In genomic region chr1:221431968-221432367, GRCh38 we compare ENCODE assay signal across 16 cellular contexts.
DNase-seq lines count a peak whose midpoint lies in the region; ATAC-seq and TF ChIP-seq lines count a peak whose summit lies in the region.
"Had no signal": no experiment of that assay in that cellular context is flagged by ENCODE, and none has a peak within 500 bp of the region (broad histone marks: within the 10 kb centered on the region; RNA-seq: fewer than 3 reads in every experiment).

No MANE protein-coding gene starts in this region.

- POLR2A ChIA-PET in MCF 10A (lab: Yijun Ruan, JAX): interaction anchor here (1.0 to 2.8 kb wide), 7 partner anchors 8 to 557 kb away, joined by 5 to 22 read pairs (median 7); no protein-coding TSS in a partner anchor

- H3K4me1 Mint-ChIP-seq in MCF 10A (ENCODE audit: insufficient read depth, unreplicated experiment) (peaks cover 23% of the 10 kb centered on the region), type B pancreatic cell (ENCODE audit: unreplicated experiment) (no peaks in the 10 kb centered on the region)

- dilution Hi-C loops in mammary epithelial cell (cut with HindIII; ENCODE audit: low sequenced_read_pairs): no loop called here

- ATAC-seq in HG02885 (IDR thresholded peaks at IDR 0.05; ENCODE audit: poor library complexity, unreplicated experiment): no peak
- ATAC-seq: GM23338, K562 had no signal

- intact Hi-C loops in mammary epithelial cell (cut with micrococcal nuclease) (loop anchor here (10.0 kb wide), 1 partner anchor 467 kb away; no protein-coding TSS in a partner anchor), MCF 10A (cut with micrococcal nuclease) (loop anchor here (1.0 to 2.0 kb wide), 3 partner anchors 168 to 621 kb away; no protein-coding TSS in a partner anchor)

- H3K27ac ChIP-seq in mammary epithelial cell (ENCODE audit: insufficient read depth, low read depth, low read length): no peak overlapping the region
- H3K27ac ChIP-seq in muscle layer of duodenum (ENCODE audit: low read length): peak overlapping the region; percentile 62
- H3K27ac ChIP-seq: 22Rv1 had no signal

- H3K4me3 ChIP-seq in mammary epithelial cell (replicated peaks in 1 of 3; ENCODE audit: insufficient read depth in 1 of 3, low read depth in 2 of 3, low read length in 3 of 3): no peak overlapping the region
- H3K4me3 ChIP-seq in muscle layer of duodenum (ENCODE audit: low read depth in 1 of 2, low read length in 2 of 2): no peak overlapping the region
- H3K4me3 ChIP-seq: BLaER1 treated with 17β-estradiol and CSF1 and Interleukin-3, amounts not matched to agents 10 nM and 100 nM; GM23338; K562 had no signal

- H3K4me2 ChIP-seq in mammary epithelial cell (ENCODE audit: insufficient read depth, low read depth, low read length): no peak overlapping the region
- H3K4me2 ChIP-seq: GM23338 had no signal

- no peak for DNase-seq in mammary epithelial cell
- no peak for DNase-seq in MCF 10A (ENCODE audit: unreplicated experiment)
- DNase-seq in amniotic epithelial cell (ENCODE audit: low read depth): peak; percentile 10
- no peak for DNase-seq in type B pancreatic cell (ENCODE audit: extremely low spot score, unreplicated experiment)
- DNase-seq in GM13977 (ENCODE audit: low spot score): no peak
- DNase-seq: ACHN; Calu3; CD4-positive, alpha-beta T cell; DMS79; H7 had no signal

- BruUV-seq in mammary epithelial cell (replicated peaks; lab: Mats Ljungman, UMichigan) (no TSS peak), MCF 10A (replicated peaks; lab: Mats Ljungman, UMichigan) (no TSS peak)

- H3K27me3 ChIP-seq in mammary epithelial cell (ENCODE audit: insufficient read depth, low read length) (no peaks in the 10 kb centered on the region), muscle layer of duodenum (ENCODE audit: low read depth, low read length) (no peaks in the 10 kb centered on the region)
- H3K27me3 ChIP-seq: BLaER1 treated with 17β-estradiol and CSF1 and Interleukin-3, amounts not matched to agents 10 nM and 100 nM had no signal

- peaks cover 14% of the 10 kb centered on the region for H3K9me3 Mint-ChIP-seq in MCF 10A (ENCODE audit: unreplicated experiment)
- H3K9me3 Mint-ChIP-seq in type B pancreatic cell: no peaks in the 10 kb centered on the region
- H3K9me3 Mint-ChIP-seq: CD4-positive, alpha-beta T cell had no signal

- H3K27me3 Mint-ChIP-seq in MCF 10A (ENCODE audit: insufficient read depth, unreplicated experiment) (no peaks in the 10 kb centered on the region), type B pancreatic cell (peaks cover 22% of the 10 kb centered on the region)

- H3K36me3 ChIP-seq in mammary epithelial cell (ENCODE audit: insufficient read depth, low read length) (no peaks in the 10 kb centered on the region), muscle layer of duodenum (ENCODE audit: control insufficient read depth in 1 of 2, insufficient read depth in 2 of 2, low read length in 2 of 2) (no peaks in the 10 kb centered on the region)
- H3K36me3 ChIP-seq: BLaER1 treated with 17β-estradiol and CSF1 and Interleukin-3, amounts not matched to agents 10 nM and 100 nM had no signal

- CTCF ChIA-PET in mammary epithelial cell (lab: Charles Lee; ENCODE audit: low non-redundant PET) (interaction anchor here (1.7 kb wide), 1 partner anchor 168 kb away, joined by 9 read pairs; no protein-coding TSS in a partner anchor), MCF 10A (lab: Yijun Ruan, JAX) (interaction anchor here (0.6 to 7.8 kb wide), 24 partner anchors 16 to 1023 kb away, joined by 3 to 185 read pairs (median 6); partner anchors contain the start of gene HLX)

- H3K4me3 Mint-ChIP-seq in MCF 10A (ENCODE audit: unreplicated experiment): no peak overlapping the region
- H3K4me3 Mint-ChIP-seq in type B pancreatic cell: no peak overlapping the region
- H3K4me3 Mint-ChIP-seq: CD4-positive, alpha-beta T cell; GM23338 had no signal

- H4K20me1 ChIP-seq in mammary epithelial cell (ENCODE audit: insufficient read depth, low read length): no peaks in the 10 kb centered on the region
- H4K20me1 ChIP-seq: BLaER1 treated with 17β-estradiol and CSF1 and Interleukin-3, amounts not matched to agents 10 nM and 100 nM had no signal

- no peak overlapping the region for H3K9ac ChIP-seq in mammary epithelial cell (ENCODE audit: insufficient read depth, low read length)

- H3K27ac Mint-ChIP-seq in MCF 10A (ENCODE audit: low read depth, unreplicated experiment) (no peak overlapping the region), type B pancreatic cell (no peak overlapping the region)
- H3K27ac Mint-ChIP-seq: CD4-positive, alpha-beta T cell; GM23338 had no signal

- in situ Hi-C loops in mammary epithelial cell (cut with MboI; ENCODE audit: low sequenced_read_pairs in 2 of 2): loop anchor here (10.0 to 25.0 kb wide), 2 partner anchors 167 to 545 kb away; partner anchors contain the start of gene HLX (in 1 of the 2)
- in situ Hi-C loops in GM13977 (cut with MboI; ENCODE audit: low pct_unique_long_range_greater_than_20kb, low sequenced_read_pairs, unreplicated experiment): no loop called here

- no peaks in the 10 kb centered on the region for H3K9me3 ChIP-seq in mammary epithelial cell (replicated peaks; ENCODE audit: insufficient read depth, low read length)
- H3K9me3 ChIP-seq in muscle layer of duodenum (ENCODE audit: control insufficient read depth in 1 of 2, low read length in 2 of 2): no peaks in the 10 kb centered on the region

- no peaks in the 10 kb centered on the region for H3K79me2 ChIP-seq in mammary epithelial cell (ENCODE audit: insufficient read depth, low read length)

- H3K36me3 Mint-ChIP-seq in MCF 10A (ENCODE audit: insufficient read depth, unreplicated experiment): no peaks in the 10 kb centered on the region
- H3K36me3 Mint-ChIP-seq in type B pancreatic cell: no peaks in the 10 kb centered on the region

- TF ChIP-seq CTCF in mammary epithelial cell (conservative IDR thresholded peaks at IDR 0.05 in 1 of 2, IDR thresholded peaks at IDR 0.05 in 1 of 2; ENCODE audit: extremely low read depth in 1 of 2, insufficient read depth in 1 of 2, low read depth in 1 of 2, low read length in 2 of 2) (no peak), MCF 10A (IDR thresholded peaks at IDR 0.05; ENCODE audit: unreplicated experiment) (no peak), type B pancreatic cell (conservative IDR thresholded peaks at IDR 0.05) (no peak), GM13977 (IDR thresholded peaks at IDR 0.05; ENCODE audit: extremely low read depth, insufficient read depth, missing control alignments) (no peak)

- peak overlapping the region; percentile 3 for H2AFZ ChIP-seq in mammary epithelial cell (ENCODE audit: low read depth, low read length)
- H2AFZ ChIP-seq: GM23338 had no signal

- H3K4me1 ChIP-seq in mammary epithelial cell (ENCODE audit: insufficient read depth, low read length) (no peaks in the 10 kb centered on the region), muscle layer of duodenum (ENCODE audit: control insufficient read depth in 1 of 2, insufficient read depth in 2 of 2, low read length in 2 of 2) (peaks cover 4 to 8% of the 10 kb centered on the region in 2 donors)
